In genomic region chr11:127800989-127801688, GRCh38 we compare ENCODE assay signal across 2 cellular contexts.
TF ChIP-seq lines count a peak whose summit lies in the region.

No MANE protein-coding gene starts in this region.

TF ChIP-seq in IMR-90, 13 proteins besides CTCF, POLR2A, EP300 and RAD21:
- TF ChIP-seq NFE2L2 (IDR thresholded peaks at IDR 0.05; ENCODE audit: low read depth, low read length) = no peak
- TF ChIP-seq MAFK (IDR thresholded peaks at IDR 0.05; ENCODE audit: low read depth, low read length) = peak; percentile 75
- TF ChIP-seq MXI1 (IDR thresholded peaks at IDR 0.05; ENCODE audit: borderline replicate concordance, low read depth, low read length) = no peak
TF ChIP-seq in IMR-90: peak in this region for 1.

TF ChIP-seq in liver, 16 proteins besides CTCF, POLR2A, EP300 and RAD21:
- TF ChIP-seq HNF4A (conservative IDR thresholded peaks at IDR 0.05) (peak; percentile 37 to 47), FOXA2 (IDR thresholded peaks at IDR 0.05) (peak; percentile 15), JUND (IDR thresholded peaks at IDR 0.05) (no peak)
